1 cellular context compared by ENCODE assay signal in genomic region chr1:233241782-233242181, GRCh38.
A peak's percentile ranks its signal among the peaks of the same experiment; 100 is the strongest.
TF ChIP-seq lines count a peak whose summit lies in the region.

No MANE protein-coding gene starts in this region.

TF ChIP-seq in HEK293, 187 proteins besides CTCF, POLR2A, EP300 and RAD21 (continued from another document):
- TF ChIP-seq ZNF449 (tag by site-specific recombination; IDR thresholded peaks at IDR 0.05) (peak; percentile 78), KLF8 (tag by site-specific recombination; IDR thresholded peaks at IDR 0.05) (peak; percentile 97)
